In genomic region chr3:179323197-179323901, GRCh38 we compare ENCODE assay signal across 1 cellular context.
TF ChIP-seq lines count a peak whose summit lies in the region.

No MANE protein-coding gene starts in this region.

TF ChIP-seq in K562, 482 proteins besides CTCF, POLR2A, EP300 and RAD21 (continued from another document and continues in another):
- TF ChIP-seq SIN3A (IDR thresholded peaks at IDR 0.05; ENCODE audit: borderline replicate concordance in 2 of 2, control insufficient read depth in 1 of 2, low read depth in 2 of 2, low read length in 2 of 2) (peak in 1 of 2 experiments; percentile 16; a peak in 1 of 4 replicates), TAF9B (IDR thresholded peaks at IDR 0.05; ENCODE audit: partially characterized antibody) (peak; percentile 42), NEUROD1 (IDR thresholded peaks at IDR 0.05; ENCODE audit: borderline replicate concordance, low read depth, low read length, partially characterized antibody) (no peak), ELF1 (tag; IDR thresholded peaks at IDR 0.05) (peak; percentile 47), ZNF239 (CRISPR knock-in tag; IDR thresholded peaks at IDR 0.05) (no peak), GTF2E2 (tag; IDR thresholded peaks at IDR 0.05) (peak; percentile 77; the same call in 1 of the 2 replicates), GTF3C2 (IDR thresholded peaks at IDR 0.05; ENCODE audit: borderline replicate concordance, extremely low read depth, insufficient read length) (no peak), VEZF1 (CRISPR knock-in tag; IDR thresholded peaks at IDR 0.05) (no peak; the same call in 1 of the 2 replicates), MYC (IDR thresholded peaks at IDR 0.05; ENCODE audit: low read depth, low read length) (no peak), MYC (CRISPR knock-in tag; IDR thresholded peaks at IDR 0.05; ENCODE audit: borderline replicate concordance, low read depth) (0 out of 2 replicates have a peak, but pooled peaks have one; percentile 73), FOXJ3 (CRISPR knock-in tag; IDR thresholded peaks at IDR 0.05) (no peak), TBL1XR1 (IDR thresholded peaks at IDR 0.05; ENCODE audit: low read length in 2 of 2) (peak in 1 of 2 experiments; percentile 17; a peak in 1 of 4 replicates), RBBP5 (IDR thresholded peaks at IDR 0.05; ENCODE audit: borderline replicate concordance, insufficient read depth, low read length, poor library complexity, severe bottlenecking) (peak; percentile 89), E2F1 (CRISPR knock-in tag; IDR thresholded peaks at IDR 0.05) (no peak), NBN (IDR thresholded peaks at IDR 0.05; ENCODE audit: low read depth) (no peak), ZBTB49 (CRISPR knock-in tag; IDR thresholded peaks at IDR 0.05; ENCODE audit: borderline replicate concordance) (no peak), RBM14 (IDR thresholded peaks at IDR 0.05; ENCODE audit: borderline replicate concordance, insufficient read depth, low read depth, low read length) (0 out of 2 replicates have a peak, but pooled peaks have one; percentile 46), FIP1L1 (IDR thresholded peaks at IDR 0.05; ENCODE audit: low read depth, low read length, poor library complexity, severe bottlenecking) (peak; percentile 87), TFAP4 (CRISPR knock-in tag; IDR thresholded peaks at IDR 0.05; ENCODE audit: borderline replicate concordance) (peak; percentile 74), E4F1 (CRISPR knock-in tag; IDR thresholded peaks at IDR 0.05; ENCODE audit: borderline replicate concordance) (no peak), ZNF184 (CRISPR knock-in tag; IDR thresholded peaks at IDR 0.05) (no peak), ZNF165 (CRISPR knock-in tag; IDR thresholded peaks at IDR 0.05; ENCODE audit: borderline replicate concordance) (no peak), CBX1 (IDR thresholded peaks at IDR 0.05; ENCODE audit: low read depth) (no peak; the same call in 1 of the 2 replicates), NRF1 (conservative IDR thresholded peaks at IDR 0.05 in 1 of 2, IDR thresholded peaks at IDR 0.05 in 1 of 2) (peak; percentile 55 to 75), SUPT5H (IDR thresholded peaks at IDR 0.05) (peak; percentile 22; the same call in 1 of the 2 replicates), PKNOX1 (IDR thresholded peaks at IDR 0.05) (no peak), ZNF511 (CRISPR knock-in tag; IDR thresholded peaks at IDR 0.05) (peak; percentile 89; the same call in 1 of the 2 replicates), ZNF431 (CRISPR knock-in tag; IDR thresholded peaks at IDR 0.05) (no peak; the same call in 1 of the 2 replicates), TEAD1 (CRISPR knock-in tag; IDR thresholded peaks at IDR 0.05) (peak in 1 of 2 experiments; percentile 81; a peak in 1 of 4 replicates), FOXP4 (CRISPR knock-in tag; IDR thresholded peaks at IDR 0.05; ENCODE audit: borderline replicate concordance) (peak; percentile 75; the same call in 1 of the 2 replicates), L3MBTL2 (IDR thresholded peaks at IDR 0.05) (peak; percentile 18), ARID3A (IDR thresholded peaks at IDR 0.05; ENCODE audit: borderline replicate concordance, low read depth, low read length) (no peak), THRA (IDR thresholded peaks at IDR 0.05) (no peak), SMAD3 (CRISPR knock-in tag; conservative IDR thresholded peaks at IDR 0.05) (no peak), ZNF79 (CRISPR knock-in tag; IDR thresholded peaks at IDR 0.05; ENCODE audit: low read depth) (no peak), ELF2 (CRISPR knock-in tag; IDR thresholded peaks at IDR 0.05) (0 out of 2 replicates have a peak, but pooled peaks have one; percentile 57), ZNF280A (IDR thresholded peaks at IDR 0.05; ENCODE audit: low read depth, partially characterized antibody) (no peak)
